In genomic region chr11:17026487-17027082, GRCh38 we compare ENCODE assay signal across 1 cellular context.
TF ChIP-seq lines count a peak whose summit lies in the region.

No MANE protein-coding gene starts in this region.

TF ChIP-seq in HepG2, 621 proteins besides CTCF, POLR2A, EP300 and RAD21:
- no peak for TF ChIP-seq MAZ (IDR thresholded peaks at IDR 0.05; ENCODE audit: borderline replicate concordance, low read depth, low read length)
- no peak for TF ChIP-seq MAZ (CRISPR knock-in tag; IDR thresholded peaks at IDR 0.05; ENCODE audit: low read depth)
- no peak for TF ChIP-seq JARID2 (CRISPR knock-in tag; IDR thresholded peaks at IDR 0.05; ENCODE audit: insufficient replicate concordance)
- TF ChIP-seq ZNF280D (CRISPR knock-in tag; IDR thresholded peaks at IDR 0.05): no peak
- TF ChIP-seq NR2F6 (IDR thresholded peaks at IDR 0.05): 0 out of 2 replicates have a peak, but pooled peaks have one; percentile 23
- no peak for TF ChIP-seq NR2F6 (CRISPR knock-in tag; IDR thresholded peaks at IDR 0.05)
- no peak for TF ChIP-seq SNRNP70 (IDR thresholded peaks at IDR 0.05; ENCODE audit: low read depth, low read length)
- no peak for TF ChIP-seq SNAPC2 (CRISPR knock-in tag; IDR thresholded peaks at IDR 0.05)
- TF ChIP-seq CREM (IDR thresholded peaks at IDR 0.05): no peak
- TF ChIP-seq CREM (CRISPR knock-in tag; IDR thresholded peaks at IDR 0.05): no peak
- no peak for TF ChIP-seq ZNF709 (CRISPR knock-in tag; IDR thresholded peaks at IDR 0.05)
- TF ChIP-seq GPN1 (CRISPR knock-in tag; IDR thresholded peaks at IDR 0.05; ENCODE audit: borderline replicate concordance): no peak
- no peak for TF ChIP-seq NFE2L2 (IDR thresholded peaks at IDR 0.05; ENCODE audit: low read length)
- no peak for TF ChIP-seq ZNF589 (CRISPR knock-in tag; conservative IDR thresholded peaks at IDR 0.05)
- TF ChIP-seq ZNF775 (CRISPR knock-in tag; IDR thresholded peaks at IDR 0.05; ENCODE audit: borderline replicate concordance): no peak
- TF ChIP-seq DZIP1 (CRISPR knock-in tag; IDR thresholded peaks at IDR 0.05): no peak
- 0 out of 2 replicates have a peak, but pooled peaks have one; percentile 18 for TF ChIP-seq HNF4G (IDR thresholded peaks at IDR 0.05; ENCODE audit: borderline replicate concordance, low read depth, low read length)
- no peak for TF ChIP-seq HNF4G (CRISPR knock-in tag; IDR thresholded peaks at IDR 0.05; ENCODE audit: borderline replicate concordance, low read depth)
- TF ChIP-seq TOPORS (CRISPR knock-in tag; IDR thresholded peaks at IDR 0.05): no peak
- TF ChIP-seq SIN3A (IDR thresholded peaks at IDR 0.05; ENCODE audit: borderline replicate concordance, low read depth, low read length): no peak
- no peak for TF ChIP-seq ZSCAN9 (CRISPR knock-in tag; IDR thresholded peaks at IDR 0.05; ENCODE audit: borderline replicate concordance)
- no peak for TF ChIP-seq ZNF572 (CRISPR knock-in tag; IDR thresholded peaks at IDR 0.05)
- TF ChIP-seq GPBP1L1 (CRISPR knock-in tag; IDR thresholded peaks at IDR 0.05): no peak
- TF ChIP-seq HNF4A (CRISPR knock-in tag; IDR thresholded peaks at IDR 0.05): peak; percentile 49
- no peak for TF ChIP-seq FOXP4 (CRISPR knock-in tag; IDR thresholded peaks at IDR 0.05)
- no peak for TF ChIP-seq SP2 (CRISPR knock-in tag; IDR thresholded peaks at IDR 0.05)
